18 cellular contexts compared by ENCODE assay signal in the genomic region with DNA sequence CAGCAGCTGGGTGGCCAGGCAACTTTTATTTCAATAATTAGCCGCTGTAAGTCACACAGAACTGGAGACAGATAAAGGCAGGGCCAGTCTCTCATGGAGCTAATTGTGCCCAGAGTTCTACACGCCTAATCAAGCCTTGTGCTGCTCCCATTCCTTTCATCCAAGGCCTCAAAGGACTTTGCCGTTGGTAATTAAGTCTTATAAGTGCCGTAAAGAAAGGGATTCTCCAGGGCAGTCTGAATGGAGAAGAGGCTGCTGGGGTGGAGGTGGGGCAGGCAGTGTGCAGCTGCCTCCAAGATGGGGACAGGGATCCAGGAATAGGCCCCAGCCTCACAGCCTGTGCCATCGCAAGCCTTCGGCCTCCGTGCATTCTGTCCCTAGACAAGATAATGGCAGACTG.
"Had no signal": no experiment of that assay in that cellular context is flagged by ENCODE, and none has a peak within 500 bp of the region (broad histone marks: within the 10 kb centered on the region; RNA-seq: fewer than 3 reads in every experiment).

No MANE protein-coding gene starts in this region.

- ATAC-seq: activated CD8-positive, alpha-beta T cell treated with anti-CD3 and anti-CD28 coated beads for 36 hours; esophagus mucosa; gastroesophageal sphincter; natural killer cell; T-cell had no signal

- DNase-seq: activated CD4-positive, alpha-beta T cell treated with anti-CD3 and anti-CD28 coated beads for 48 hours; activated CD4-positive, CD25-positive, alpha-beta regulatory T cell; activated CD8-positive, alpha-beta T cell treated with anti-CD3 and anti-CD28 coated beads for 36 hours; activated naive CD4-positive, alpha-beta T cell treated with Interleukin-2 at 50 U/mL for 16 hours; activated T-cell treated with anti-CD3 and anti-CD28 coated beads, Interleukin-2, amount 50 U/mL, for 24 hours; anterior cingulate cortex; effector CD4-positive, alpha-beta T cell; natural killer cell; occipital lobe; stimulated activated CD4-positive, alpha-beta T cell treated with anti-CD3 and anti-CD28 coated beads, Interleukin-2, amount 100 ng/mL, for 24 hours; stimulated activated naive CD4-positive, alpha-beta T cell treated with Interleukin-2 at 50 U/mL for 16 hours; T-cell; tibial artery had no signal

- H3K4me3 ChIP-seq: coronary artery, gastroesophageal sphincter, tibial artery had no signal

- H3K9me3 ChIP-seq: gastroesophageal sphincter, tibial artery had no signal

- H3K36me3 ChIP-seq: gastroesophageal sphincter, tibial artery had no signal

- H3K27me3 Mint-ChIP-seq: activated CD8-positive, alpha-beta T cell treated with anti-CD3 and anti-CD28 coated beads for 36 hours; activated T-cell treated with anti-CD3 and anti-CD28 coated beads, Interleukin-2, amount 50 U/mL, for 24 hours; T-cell had no signal

- H3K27ac ChIP-seq: coronary artery, tibial artery had no signal

- H3K27me3 ChIP-seq: gastroesophageal sphincter, tibial artery had no signal

- H3K36me3 Mint-ChIP-seq: memory B cell, natural killer cell, T-cell had no signal

- H3K27ac Mint-ChIP-seq: activated CD8-positive, alpha-beta T cell treated with anti-CD3 and anti-CD28 coated beads for 36 hours; activated T-cell treated with anti-CD3 and anti-CD28 coated beads, Interleukin-2, amount 50 U/mL, for 24 hours; activated T-helper 2 cell treated with anti-CD3 and anti-CD28 coated beads, Interferon-gamma antibody, Interleukin-2, Interleukin-4, amounts not matched to agents 10 μg/mL and 5 μg/mL and 100 μg/mL, durations not matched to agents 14 hours and 24 hours and 36 hours; memory B cell; natural killer cell; T-cell had no signal

- H3K4me1 Mint-ChIP-seq: memory B cell, natural killer cell, T-cell had no signal

- H3K4me3 Mint-ChIP-seq: activated CD8-positive, alpha-beta T cell treated with anti-CD3 and anti-CD28 coated beads for 36 hours; activated T-cell treated with anti-CD3 and anti-CD28 coated beads, Interleukin-2, amount 50 U/mL, for 24 hours; memory B cell; natural killer cell; T-cell had no signal

- H3K9me3 Mint-ChIP-seq: activated CD8-positive, alpha-beta T cell treated with anti-CD3 and anti-CD28 coated beads for 36 hours; activated T-cell treated with anti-CD3 and anti-CD28 coated beads, Interleukin-2, amount 50 U/mL, for 24 hours; activated T-helper 2 cell treated with anti-CD3 and anti-CD28 coated beads, Interferon-gamma antibody, Interleukin-2, Interleukin-4, amounts not matched to agents 10 μg/mL and 5 μg/mL and 100 μg/mL, durations not matched to agents 14 hours and 24 hours and 36 hours; memory B cell; natural killer cell; T-cell had no signal
